In genomic region chr1:207941664-207942063, GRCh38 we compare ENCODE assay signal across 11 cellular contexts. TPM values are rescaled to one million over a fixed set of nuclear protein-coding genes. Genes with fewer than 3 reads are reported as not detected.
DNase-seq lines count a peak whose midpoint lies in the region; ATAC-seq, FAIRE-seq and TF ChIP-seq lines count a peak whose summit lies in the region.
"Had no signal": no experiment of that assay in that cellular context is flagged by ENCODE, and none has a peak within 500 bp of the region (broad histone marks: within the 10 kb centered on the region; RNA-seq: fewer than 3 reads in every experiment).

No MANE protein-coding gene starts in this region.

- H4K20me1 ChIP-seq in GM23338 (replicated peaks; ENCODE audit: insufficient read depth): no peaks in the 10 kb centered on the region

- no peaks in the 10 kb centered on the region for H3K9me3 ChIP-seq in ascending aorta

- peak overlapping the region; percentile 82 to 86 for H3K27ac ChIP-seq in ascending aorta
- H3K27ac ChIP-seq in GM23338 (ENCODE audit: low read depth): no peak overlapping the region

- H3K4me3 Mint-ChIP-seq in GM23338: no peak overlapping the region
- H3K4me3 Mint-ChIP-seq: activated CD4-positive, alpha-beta T cell treated with anti-CD3 and anti-CD28 coated beads for 36 hours; central memory CD8-positive, alpha-beta T cell had no signal

- TF ChIP-seq POLR2A in GM12891 (IDR thresholded peaks at IDR 0.05; ENCODE audit: low read depth, low read length): no peak

- in situ Hi-C loops in G401 (cut with HindIII; ENCODE audit: low sequenced_read_pairs): no loop called here

- peak; percentile 91 for DNase-seq in G401 (ENCODE audit: low spot score)
- peak; percentile 68 to 93 for DNase-seq in ascending aorta (ENCODE audit: low spot score in 2 of 2)
- DNase-seq in cardiac septum (ENCODE audit: low spot score): peak; percentile 88
- DNase-seq in retinal pigment epithelial cell (ENCODE audit: low read depth): peak; percentile 22
- DNase-seq in GM12891 (ENCODE audit: insufficient read length, low spot score): no peak
- no peak for DNase-seq in GM23338 (ENCODE audit: low spot score)
- DNase-seq in GM19238 (ENCODE audit: insufficient read length, low spot score): no peak
- DNase-seq: activated CD4-positive, alpha-beta T cell treated with anti-CD3 and anti-CD28 coated beads for 36 hours; NCI-H524 had no signal

- H3K36me3 ChIP-seq in ascending aorta (no peaks in the 10 kb centered on the region), GM23338 (ENCODE audit: insufficient read depth) (no peaks in the 10 kb centered on the region)

- peaks cover 4% of the 10 kb centered on the region for H3K27me3 Mint-ChIP-seq in GM23338 (ENCODE audit: insufficient read depth, low read depth, poor library complexity)

- H3K9me2 ChIP-seq in GM23338 (ENCODE audit: insufficient read depth): no peaks in the 10 kb centered on the region

- no peak overlapping the region for H2AFZ ChIP-seq in GM23338

- H3K27ac Mint-ChIP-seq in GM23338: no peak overlapping the region
- H3K27ac Mint-ChIP-seq: activated CD4-positive, alpha-beta T cell treated with anti-CD3 and anti-CD28 coated beads for 36 hours had no signal

- H3K4me1 ChIP-seq in ascending aorta: peaks cover 3 to 18% of the 10 kb centered on the region in 2 donors
- H3K4me1 ChIP-seq in GM23338 (ENCODE audit: insufficient read depth): no peaks in the 10 kb centered on the region

- no peak for ATAC-seq in GM23338
- no peak for ATAC-seq in HG02852 (IDR thresholded peaks at IDR 0.05; ENCODE audit: unreplicated experiment)
- ATAC-seq: activated CD4-positive, alpha-beta T cell treated with anti-CD3 and anti-CD28 coated beads for 36 hours had no signal

- intact Hi-C loops in ascending aorta (cut with DNase I) (no loop called here), cardiac septum (cut with DNase I) (loop anchor here (2.0 kb wide), 1 partner anchor 15 kb away; no protein-coding TSS in a partner anchor)

- H3K4me2 ChIP-seq in GM23338: no peak overlapping the region

- no peaks in the 10 kb centered on the region for H3F3A ChIP-seq in GM23338 (replicated peaks; ENCODE audit: low read depth)

- TF ChIP-seq CTCF in ascending aorta (IDR thresholded peaks at IDR 0.05) (no peak), retinal pigment epithelial cell (conservative IDR thresholded peaks at IDR 0.05; ENCODE audit: low read depth, low read length) (no peak), GM23338 (conservative IDR thresholded peaks at IDR 0.05; ENCODE audit: low read depth in 2 of 2) (no peak)

- peak overlapping the region in 1 of 2 donors; percentile 42 for H3K4me3 ChIP-seq in ascending aorta
- no peak overlapping the region for H3K4me3 ChIP-seq in retinal pigment epithelial cell (ENCODE audit: low read length)
- H3K4me3 ChIP-seq in GM23338: no peak overlapping the region

- no peaks in the 10 kb centered on the region for H3K4me1 Mint-ChIP-seq in GM23338
- H3K4me1 Mint-ChIP-seq: activated CD4-positive, alpha-beta T cell treated with anti-CD3 and anti-CD28 coated beads for 36 hours; central memory CD8-positive, alpha-beta T cell had no signal

- no peaks in the 10 kb centered on the region for H3K36me3 Mint-ChIP-seq in GM23338 (ENCODE audit: low read depth)

- no peaks in the 10 kb centered on the region for H3K9me3 Mint-ChIP-seq in GM23338
- H3K9me3 Mint-ChIP-seq: central memory CD8-positive, alpha-beta T cell had no signal

- H3K27me3 ChIP-seq in ascending aorta (no peaks in the 10 kb centered on the region), GM23338 (ENCODE audit: insufficient read depth) (no peaks in the 10 kb centered on the region)

- H3K79me2 ChIP-seq in GM23338 (replicated peaks; ENCODE audit: insufficient read depth): no peaks in the 10 kb centered on the region

- FAIRE-seq in GM12891 (lab: Jason Lieb, UNC): no peak

TF ChIP-seq in GM12891, 5 proteins besides CTCF, POLR2A, EP300 and RAD21:
- TF ChIP-seq SPI1 (IDR thresholded peaks at IDR 0.05; ENCODE audit: low read depth, low read length) (no peak), PAX5 (IDR thresholded peaks at IDR 0.05; ENCODE audit: insufficient read depth, low read length, severe bottlenecking) (no peak), POLR2AphosphoS5 (IDR thresholded peaks at IDR 0.05; ENCODE audit: low read depth, low read length) (no peak)

TF ChIP-seq in GM23338, 12 proteins besides CTCF, POLR2A, EP300 and RAD21 (continues in another document):
- TF ChIP-seq ZNF114 (CRISPR knock-in tag; IDR thresholded peaks at IDR 0.05) (no peak), JUNB (IDR thresholded peaks at IDR 0.05; ENCODE audit: unreplicated experiment) (no peak), NANOG (IDR thresholded peaks at IDR 0.05; ENCODE audit: borderline replicate concordance) (no peak), STAT1 (IDR thresholded peaks at IDR 0.05; ENCODE audit: unreplicated experiment) (no peak), REST (IDR thresholded peaks at IDR 0.05; ENCODE audit: unreplicated experiment) (no peak), POLR2AphosphoS5 (IDR thresholded peaks at IDR 0.05; ENCODE audit: low read depth) (no peak), EZH2 (IDR thresholded peaks at IDR 0.05; ENCODE audit: low read depth, unreplicated experiment) (no peak), ETS1 (IDR thresholded peaks at IDR 0.05) (no peak), CREB1 (CRISPR knock-in tag; IDR thresholded peaks at IDR 0.05; ENCODE audit: low read depth) (no peak)

RNA-seq across cellular contexts. Expression of gene CD34, which starts 30.7 kb away (rescaled TPM):
- not detected in 2 replicates for total RNA-seq in G401 (2014; rRNA removed; shearing (Covaris generic))
- total RNA-seq in ascending aorta: 142 TPM
- total RNA-seq in cardiac septum: 49.9 TPM
- polyA plus RNA-seq in GM12891 (2012; ENCODE audit: low read depth, missing spikeins): not detected
- total RNA-seq in GM23338 (2014; rRNA removed; shearing (Covaris generic)): 0.07 and 0.23 TPM in 2 replicates
- polyA plus RNA-seq in GM23338 (2016; fragmentation: Nextera tagmentation; extraction: Ambion mirVana): 0.09 and 0.18 TPM in 2 replicates

Comparison
In these comparisons a context has a peak if more than half of its experiments do, and no peak if none do; other contexts are left out.
1. DNase-seq: peak in G401 (single experiment), ascending aorta (2 of 2), cardiac septum (single experiment) and retinal pigment epithelial cell (single experiment); none in GM12891 (single experiment), GM23338 (single experiment) and GM19238 (single experiment).
2. RNA of gene CD34, which starts 30.7 kb away (total RNA-seq): 142 TPM in ascending aorta (single experiment) and 49.9 TPM in cardiac septum (single experiment); 0.07 to 0.23 TPM in GM23338 and not detected in G401; every median in the first group is over 10 times any median in the second.